In genomic region chr20:31514154-31515071, GRCh38 we compare ENCODE assay signal across 1 cellular context.
TF ChIP-seq lines count a peak whose summit lies in the region.

HM13 (plus strand) TSS chr20:31514442; CDS start chr20:31514552, 110 bp downstream.

TF ChIP-seq in HepG2, 621 proteins besides CTCF, POLR2A, EP300 and RAD21 (continued from another document and continues in another):
- TF ChIP-seq ZNF142 (CRISPR knock-in tag; IDR thresholded peaks at IDR 0.05) (peak; percentile 90), IRF2 (CRISPR knock-in tag; IDR thresholded peaks at IDR 0.05) (peak; percentile 61; the same call in 1 of the 2 replicates), ZNF253 (CRISPR knock-in tag; IDR thresholded peaks at IDR 0.05; ENCODE audit: borderline replicate concordance) (peak; percentile 83; the same call in 1 of the 2 replicates), ZNF572 (CRISPR knock-in tag; IDR thresholded peaks at IDR 0.05) (peak; percentile 91; the same call in 1 of the 2 replicates), ZNF691 (CRISPR knock-in tag; IDR thresholded peaks at IDR 0.05; ENCODE audit: borderline replicate concordance, low read depth) (peak; percentile 89), STAT5B (CRISPR knock-in tag; IDR thresholded peaks at IDR 0.05) (peak; percentile 15; the same call in 1 of the 2 replicates), ZBTB49 (CRISPR knock-in tag; IDR thresholded peaks at IDR 0.05; ENCODE audit: borderline replicate concordance) (0 out of 2 replicates have a peak, but pooled peaks have one; percentile 65), U2AF2 (IDR thresholded peaks at IDR 0.05; ENCODE audit: low read depth, low read length) (peak; percentile 7), TOPORS (CRISPR knock-in tag; IDR thresholded peaks at IDR 0.05) (peak; percentile 66; the same call in 1 of the 2 replicates), MEF2D (CRISPR knock-in tag; IDR thresholded peaks at IDR 0.05) (peak; percentile 88; the same call in 1 of the 2 replicates), NFE2L2 (IDR thresholded peaks at IDR 0.05; ENCODE audit: low read length) (no peak), ZHX1 (CRISPR knock-in tag; IDR thresholded peaks at IDR 0.05; ENCODE audit: low read depth) (peak; percentile 92), CCAR2 (optimal IDR thresholded peaks at IDR 0.05; ENCODE audit: low read depth, low read length) (peak; percentile 71), NFATC3 (CRISPR knock-in tag; IDR thresholded peaks at IDR 0.05) (no peak), ZNF850 (CRISPR knock-in tag; conservative IDR thresholded peaks at IDR 0.05) (no peak), FUBP1 (CRISPR knock-in tag; IDR thresholded peaks at IDR 0.05; ENCODE audit: borderline replicate concordance) (no peak), MXD3 (CRISPR knock-in tag; IDR thresholded peaks at IDR 0.05) (peak; percentile 98), GATAD2A (CRISPR knock-in tag; IDR thresholded peaks at IDR 0.05) (no peak; the same call in 1 of the 2 replicates), ELF1 (CRISPR knock-in tag; IDR thresholded peaks at IDR 0.05) (peak; percentile 52; the same call in 1 of the 2 replicates), ZNF703 (CRISPR knock-in tag; IDR thresholded peaks at IDR 0.05; ENCODE audit: borderline replicate concordance) (no peak; the same call in 1 of the 2 replicates), HOXA3 (CRISPR knock-in tag; IDR thresholded peaks at IDR 0.05) (peak; percentile 97), ZNF878 (CRISPR knock-in tag; IDR thresholded peaks at IDR 0.05) (no peak; the same call in 1 of the 2 replicates), DR1 (CRISPR knock-in tag; IDR thresholded peaks at IDR 0.05) (peak; percentile 69; the same call in 1 of the 2 replicates), MAFK (conservative IDR thresholded peaks at IDR 0.05 in 1 of 2, IDR thresholded peaks at IDR 0.05 in 1 of 2; ENCODE audit: low read length in 2 of 2) (no peak), KMT2A (CRISPR knock-in tag; IDR thresholded peaks at IDR 0.05) (peak; percentile 89), ZNF383 (CRISPR knock-in tag; IDR thresholded peaks at IDR 0.05; ENCODE audit: borderline replicate concordance) (no peak; the same call in 1 of the 2 replicates), ZNF576 (CRISPR knock-in tag; IDR thresholded peaks at IDR 0.05) (no peak), SALL1 (CRISPR knock-in tag; IDR thresholded peaks at IDR 0.05) (peak; percentile 94), HOXA7 (CRISPR knock-in tag; IDR thresholded peaks at IDR 0.05) (no peak), TFE3 (CRISPR knock-in tag; IDR thresholded peaks at IDR 0.05) (peak; percentile 71), ZMYM3 (CRISPR knock-in tag; IDR thresholded peaks at IDR 0.05) (peak; percentile 26), ZSCAN20 (CRISPR knock-in tag; IDR thresholded peaks at IDR 0.05; ENCODE audit: borderline replicate concordance) (peak; percentile 93; the same call in 1 of the 2 replicates), ZNF24 (IDR thresholded peaks at IDR 0.05) (0 out of 2 replicates have a peak, but pooled peaks have one; percentile 29), MXD1 (CRISPR knock-in tag; IDR thresholded peaks at IDR 0.05) (peak; percentile 99), ZNF678 (CRISPR knock-in tag; IDR thresholded peaks at IDR 0.05) (peak; percentile 82; the same call in 1 of the 2 replicates), RELA (CRISPR knock-in tag; IDR thresholded peaks at IDR 0.05) (peak; percentile 85), THRA (CRISPR knock-in tag; IDR thresholded peaks at IDR 0.05; ENCODE audit: borderline replicate concordance) (no peak), ZSCAN5A (CRISPR knock-in tag; IDR thresholded peaks at IDR 0.05; ENCODE audit: borderline replicate concordance) (no peak), ZFP82 (CRISPR knock-in tag; IDR thresholded peaks at IDR 0.05; ENCODE audit: borderline replicate concordance) (no peak), ZNF788 (CRISPR knock-in tag; IDR thresholded peaks at IDR 0.05; ENCODE audit: borderline replicate concordance) (peak; percentile 99), TCF7 (IDR thresholded peaks at IDR 0.05; ENCODE audit: low read depth) (no peak)
